Comparison of ENCODE assay signal across 11 cellular contexts in genomic region chr1:56916630-56917029, GRCh38. TPM values are rescaled to one million over a fixed set of nuclear protein-coding genes. Genes with fewer than 3 reads are reported as not detected.
"Had no signal": no experiment of that assay in that cellular context is flagged by ENCODE, and none has a peak within 500 bp of the region (broad histone marks: within the 10 kb centered on the region; RNA-seq: fewer than 3 reads in every experiment).

No MANE protein-coding gene starts in this region.

- H3K27ac ChIP-seq: GM23248 had no signal

- DNase-seq: GM23248, GOT3, H7, HFFc6, KBM-7 had no signal

- H3K9ac ChIP-seq: GM23248 had no signal

- H3K9me3 ChIP-seq: HAP-1 had no signal

- H2AFZ ChIP-seq: GM23248 had no signal

- FAIRE-seq: HTR-8/SVneo had no signal

- ATAC-seq: HCT116 had no signal

- H3K4me1 ChIP-seq: HAP-1 had no signal

- H3K4me3 ChIP-seq: GM23248, HAP-1 had no signal

- H3K36me3 ChIP-seq: HAP-1 had no signal

RNA-seq across cellular contexts. Expression of gene C8B, which starts 49.2 kb away (rescaled TPM):
- total RNA-seq: GM23248, H4, H7, HFFc6, HT-29 had no signal
- polyA plus RNA-seq: GM23248, IgD-negative memory B cell had no signal
